ENCODE assay signal across 8 cellular contexts in genomic region chr9:87324613-87325194, GRCh38.
A peak's percentile ranks its signal among the peaks of the same experiment; 100 is the strongest.
DNase-seq lines count a peak whose midpoint lies in the region; ATAC-seq and TF ChIP-seq lines count a peak whose summit lies in the region.

No MANE protein-coding gene starts in this region.

- peak; percentile 98 for ATAC-seq in left lobe of liver
- no peak for ATAC-seq in GM21825 (IDR thresholded peaks at IDR 0.05; ENCODE audit: unreplicated experiment)

- no peak overlapping the region for H3K4me3 Mint-ChIP-seq in HFFc6

- no peaks in the 10 kb centered on the region for H3K4me1 ChIP-seq in DOHH2 (ENCODE audit: control insufficient read depth, low read length)

- no peak overlapping the region for H3K27ac Mint-ChIP-seq in HFFc6

- peaks cover 4% of the 10 kb centered on the region for H3K27me3 Mint-ChIP-seq in HFFc6 (ENCODE audit: insufficient read depth)

- no peak overlapping the region for H3K4me3 ChIP-seq in DOHH2 (ENCODE audit: low read length)

- H3K36me3 Mint-ChIP-seq in HFFc6 (ENCODE audit: low read depth), result no peaks in the 10 kb centered on the region

- no peaks in the 10 kb centered on the region for H3F3A ChIP-seq in DOHH2 (ENCODE audit: control insufficient read depth, insufficient read depth)

- no peak overlapping the region for H3K4me2 ChIP-seq in DOHH2 (ENCODE audit: low read length)

- H3K9me2 ChIP-seq in DOHH2 (replicated peaks; ENCODE audit: control insufficient read depth, low read length), result no peaks in the 10 kb centered on the region

- H3K36me3 ChIP-seq in DOHH2 (ENCODE audit: control insufficient read depth, low read length), result no peaks in the 10 kb centered on the region

- no peaks in the 10 kb centered on the region for H3K27me3 ChIP-seq in DOHH2 (ENCODE audit: control insufficient read depth, low read length)

- H4K20me1 ChIP-seq in DOHH2 (ENCODE audit: control insufficient read depth, insufficient read depth, low read depth, low read length), result no peaks in the 10 kb centered on the region

- H3K9me3 ChIP-seq in DOHH2 (ENCODE audit: control insufficient read depth, insufficient read depth, low read length), result no peaks in the 10 kb centered on the region

- DNase-seq in HFFc6, result peak; percentile 49
- peak; percentile 51 for DNase-seq in NCI-H69 (lab: John Stamatoyannopoulos, UW)
- peak; percentile 53 for DNase-seq in cerebellum (ENCODE audit: low spot score)
- DNase-seq in left lobe of liver (ENCODE audit: low spot score), result no peak
- DNase-seq in activated T-cell treated with anti-CD3 and anti-CD28 coated beads, Interleukin-2, amount 50 U/mL, for 1 hour, result no peak
- no peak for DNase-seq in mucosa of gallbladder (ENCODE audit: low spot score)

- H3K4me1 Mint-ChIP-seq in HFFc6 (ENCODE audit: low read depth), result peaks cover 38% of the 10 kb centered on the region

- peak; percentile 60 for TF ChIP-seq CTCF in DOHH2 (IDR thresholded peaks at IDR 0.05; ENCODE audit: low read depth, low read length, poor library complexity, severe bottlenecking)
- TF ChIP-seq CTCF in HFFc6 (IDR thresholded peaks at IDR 0.05), result peak; percentile 92

- no peak overlapping the region for H3K27ac ChIP-seq in DOHH2 (ENCODE audit: low read depth, low read length)

- no peaks in the 10 kb centered on the region for H3K9me3 Mint-ChIP-seq in HFFc6

- no peaks in the 10 kb centered on the region for H3K79me2 ChIP-seq in DOHH2 (ENCODE audit: control insufficient read depth, low read length)

Comparison
In these comparisons a context has a peak if more than half of its experiments do, and no peak if none do; other contexts are left out.
1. DNase-seq: peak in HFFc6 (single experiment), NCI-H69 (single experiment) and cerebellum (single experiment); none in left lobe of liver (single experiment), activated T-cell treated with anti-CD3 and anti-CD28 coated beads, Interleukin-2, amount 50 U/mL, for 1 hour (single experiment) and mucosa of gallbladder (single experiment).